16 cellular contexts compared by ENCODE assay signal in genomic region chr9:128292009-128292408, GRCh38. TPM values are rescaled to one million over a fixed set of nuclear protein-coding genes. Genes with fewer than 3 reads are reported as not detected.
DNase-seq lines count a peak whose midpoint lies in the region; ATAC-seq, FAIRE-seq and TF ChIP-seq lines count a peak whose summit lies in the region.
"Had no signal": no experiment of that assay in that cellular context is flagged by ENCODE, and none has a peak within 500 bp of the region (broad histone marks: within the 10 kb centered on the region; RNA-seq: fewer than 3 reads in every experiment).

No MANE protein-coding gene starts in this region.

- no peak overlapping the region for H2AK9ac ChIP-seq in IMR-90 (replicated peaks; ENCODE audit: low read depth, low read length, poor library complexity)

- no CpG with 5 or more reads among the region's 3 CpGs for WGBS in IMR-90 (ENCODE audit: extremely low coverage in 2 of 2, insufficient read length in 1 of 2), 2 experiments
- WGBS in H1 (ENCODE audit: extremely low coverage in 1 of 2, insufficient coverage in 1 of 2, insufficient read length in 1 of 2, insufficient replicate concordance in 2 of 2, low coverage in 1 of 2, low lambda C conversion rate in 2 of 2, missing lambda C conversion rate in 1 of 2), 2 experiments, result 98% methylated on average over 3 of the region's 3 CpGs; no CpG with 5 or more reads in 1 of the 2 experiments

- H4K5ac ChIP-seq in IMR-90 (ENCODE audit: low read depth, low read length), result no peak overlapping the region
- no peak overlapping the region for H4K5ac ChIP-seq in H1 (ENCODE audit: insufficient read length, low read depth, low read length)

- H2BK120ac ChIP-seq in IMR-90 (ENCODE audit: low read depth, low read length) (no peak overlapping the region), H1 (replicated peaks; ENCODE audit: low read depth, low read length) (no peak overlapping the region)

- no peaks in the 10 kb centered on the region for H4K20me1 ChIP-seq in IMR-90 (ENCODE audit: insufficient read depth, low read length)
- H4K20me1 ChIP-seq in H1 (replicated peaks in 1 of 2; ENCODE audit: control insufficient read depth in 1 of 2, insufficient read depth in 2 of 2, low read length in 2 of 2), result peaks cover 1 to 3% of the 10 kb centered on the region in 2 experiments

- H3K36me3 ChIP-seq in IMR-90 (ENCODE audit: control insufficient read depth, insufficient read depth, low read length), result peaks cover 13% of the 10 kb centered on the region; the same call in 1 of the 2 replicates
- H3K36me3 ChIP-seq in H1 (ENCODE audit: control insufficient read depth in 2 of 4, insufficient read depth in 4 of 4, low read length in 3 of 4), result peaks cover 0 to 9% (median 3%) of the 10 kb centered on the region in 4 experiments; a peak in 5 of 8 replicates

- DNase-seq in IMR-90 (no peak), H1 (ENCODE audit: low read depth in 1 of 2, low spot score in 2 of 2) (no peak), H4 (ENCODE audit: low spot score) (no peak)
- DNase-seq: Calu3, DMS79 treated with DMSO at 0.1 percent for 48 hours, H7, MM.1S, NCI-H2029, NCI-H446, NCI-H524 treated with DMSO at 0.1 percent for 48 hours, NCI-H774, SK-N-SH, SW 1271 had no signal

- H2BK5ac ChIP-seq in IMR-90 (ENCODE audit: low read depth, low read length, poor library complexity, severe bottlenecking) (no peak overlapping the region), H1 (ENCODE audit: low read depth, low read length) (no peak overlapping the region)

- H3K18ac ChIP-seq in IMR-90 (ENCODE audit: low read depth, low read length), result no peak overlapping the region
- no peak overlapping the region for H3K18ac ChIP-seq in H1 (ENCODE audit: extremely low read depth, low read length)

- no peak overlapping the region for H4K8ac ChIP-seq in IMR-90 (ENCODE audit: low read depth in 2 of 2, low read length in 2 of 2)
- H4K8ac ChIP-seq in H1 (ENCODE audit: extremely low read depth, insufficient read depth, low read length), result no peak overlapping the region

- no peak overlapping the region for H3K9ac ChIP-seq in IMR-90 (ENCODE audit: low read depth, low read length)
- H3K9ac ChIP-seq in H1 (replicated peaks in 1 of 4; ENCODE audit: extremely low read depth in 1 of 4, low read depth in 3 of 4, low read length in 3 of 4), result no peak overlapping the region
- H3K9ac ChIP-seq: KMS-11, SK-N-SH had no signal

- no peak overlapping the region for H2BK15ac ChIP-seq in IMR-90 (ENCODE audit: low read depth, low read length)
- no peak overlapping the region for H2BK15ac ChIP-seq in H1 (ENCODE audit: low read length)

- H3K4me2 ChIP-seq in IMR-90 (ENCODE audit: low read depth, low read length) (no peak overlapping the region), H1 (ENCODE audit: insufficient read depth in 1 of 2, low read depth in 2 of 2, low read length in 2 of 2) (no peak overlapping the region)
- H3K4me2 ChIP-seq: KMS-11, SK-N-SH had no signal

- H3K9me3 ChIP-seq in IMR-90 (ENCODE audit: control insufficient read depth, insufficient read depth, low read length), result no peaks in the 10 kb centered on the region
- no peaks in the 10 kb centered on the region for H3K9me3 ChIP-seq in H1 (ENCODE audit: insufficient read depth in 2 of 2, low read depth in 1 of 2, low read length in 1 of 2)
- H3K9me3 ChIP-seq: SK-N-SH had no signal

- TF ChIP-seq POLR2A in IMR-90 (IDR thresholded peaks at IDR 0.05; ENCODE audit: low read depth, low read length) (no peak), H1 (IDR thresholded peaks at IDR 0.05; ENCODE audit: control extremely low read depth in 1 of 2, low read depth in 2 of 2, low read length in 2 of 2) (no peak)

- H3K4me3 ChIP-seq in IMR-90 (ENCODE audit: insufficient read depth, low read depth, low read length), result no peak overlapping the region
- no peak overlapping the region for H3K4me3 ChIP-seq in H1 (ENCODE audit: extremely low read depth in 1 of 4, insufficient read depth in 2 of 4, low read depth in 3 of 4, low read length in 4 of 4)

- peaks cover 8% of the 10 kb centered on the region; the same call in 1 of the 2 replicates for H3K9me1 ChIP-seq in IMR-90 (ENCODE audit: insufficient read depth, low read length)

- H3K27me3 ChIP-seq in IMR-90 (ENCODE audit: control insufficient read depth, insufficient read depth, low read length), result no peaks in the 10 kb centered on the region
- H3K27me3 ChIP-seq in H1 (replicated peaks in 1 of 4; ENCODE audit: control insufficient read depth in 3 of 4, extremely low read depth in 1 of 4, insufficient read depth in 3 of 4, low read length in 3 of 4), result no peaks in the 10 kb centered on the region

- no peak for TF ChIP-seq RAD21 in IMR-90 (IDR thresholded peaks at IDR 0.05; ENCODE audit: low read length)
- TF ChIP-seq RAD21 in H1 (IDR thresholded peaks at IDR 0.05 in 1 of 2, conservative IDR thresholded peaks at IDR 0.05 in 1 of 2; ENCODE audit: low read depth in 2 of 2, low read length in 2 of 2), result no peak

- no peaks in the 10 kb centered on the region for H3K79me2 ChIP-seq in H1 (ENCODE audit: control insufficient read depth in 1 of 2, insufficient read depth in 2 of 2, low read length in 2 of 2)

- POLR2A ChIA-PET in IMR-90 (lab: Charles Lee; ENCODE audit: unreplicated experiment), result no interaction called here
- POLR2A ChIA-PET in H1 (lab: Charles Lee; ENCODE audit: partially characterized antibody), result interaction anchor here (0.6 to 1.5 kb wide), 6 partner anchors 11 to 279 kb away, joined by 3 to 5 read pairs (median 4); partner anchors contain the start of genes GOLGA2 and SWI5

- dilution Hi-C loops in IMR-90 (cut with HindIII; ENCODE audit: low sequenced_read_pairs, unreplicated experiment), result no loop called here

- H2BK20ac ChIP-seq in IMR-90 (ENCODE audit: low read depth, low read length), result no peak overlapping the region
- no peak overlapping the region for H2BK20ac ChIP-seq in H1 (ENCODE audit: low read length)

- no peak overlapping the region for H2AK5ac ChIP-seq in IMR-90 (ENCODE audit: low read depth, low read length)
- no peak overlapping the region for H2AK5ac ChIP-seq in H1 (ENCODE audit: low read depth, low read length)

- H3K4ac ChIP-seq in IMR-90 (ENCODE audit: low read depth, low read length), result no peak overlapping the region
- no peak overlapping the region for H3K4ac ChIP-seq in H1 (replicated peaks; ENCODE audit: insufficient read length, low read depth, low read length)

- H3K14ac ChIP-seq in IMR-90 (replicated peaks; ENCODE audit: low read depth, low read length), result no peak overlapping the region
- H3K14ac ChIP-seq in H1 (ENCODE audit: insufficient read length), result no peak overlapping the region

- TF ChIP-seq EP300 in H1 (IDR thresholded peaks at IDR 0.05; ENCODE audit: borderline replicate concordance in 1 of 2, low read depth in 2 of 2, low read length in 2 of 2), result no peak

- H3K23me2 ChIP-seq in H1 (ENCODE audit: low read depth, low read length), result no peaks in the 10 kb centered on the region

- in situ Hi-C loops in IMR-90 (cut with MboI; ENCODE audit: low sequenced_read_pairs), result loop anchor here (10.0 kb wide), 1 partner anchor 263 kb away; the partner anchor contains the start of gene SPTAN1

- BruUV-seq in IMR-90 (replicated peaks; lab: Mats Ljungman, UMichigan), result no TSS peak

- CTCF ChIA-PET in IMR-90 (lab: Yijun Ruan, JAX), result interaction anchor here (1.2 kb wide), 1 partner anchor 49 kb away, joined by 3 read pairs; no protein-coding TSS in a partner anchor
- CTCF ChIA-PET in H1 (lab: Charles Lee; ENCODE audit: partially characterized antibody), result interaction anchor here (0.6 to 6.9 kb wide), 14 partner anchors 8 to 297 kb away, joined by 3 to 78 read pairs (median 3); no protein-coding TSS in a partner anchor

- H3K4me1 ChIP-seq in IMR-90 (ENCODE audit: control insufficient read depth, insufficient read depth, low read length), result peaks cover 5% of the 10 kb centered on the region
- no peaks in the 10 kb centered on the region for H3K4me1 ChIP-seq in H1 (replicated peaks in 1 of 4; ENCODE audit: control insufficient read depth in 3 of 4, insufficient read depth in 4 of 4, low read length in 3 of 4)

- no peak for ATAC-seq in IMR-90 (ENCODE audit: low read depth)

- no peak overlapping the region for H2BK12ac ChIP-seq in H1 (ENCODE audit: low read depth, low read length)

- H4K91ac ChIP-seq in IMR-90 (ENCODE audit: insufficient read depth, low read depth, low read length), result no peak overlapping the region
- H4K91ac ChIP-seq in H1 (replicated peaks; ENCODE audit: insufficient read length, low read length), result no peak overlapping the region

- H3K23ac ChIP-seq in IMR-90 (ENCODE audit: low read depth, low read length), result no peak overlapping the region
- H3K23ac ChIP-seq in H1 (ENCODE audit: insufficient read length), result no peak overlapping the region

- intact Hi-C loops in IMR-90 (cut with micrococcal nuclease), result no loop called here

- H3K27ac ChIP-seq in IMR-90 (ENCODE audit: insufficient read depth, low read length), result no peak overlapping the region
- no peak overlapping the region for H3K27ac ChIP-seq in H1 (ENCODE audit: low read depth, low read length)
- H3K27ac ChIP-seq: KMS-11 had no signal

- no peak for FAIRE-seq in H1 (lab: Jason Lieb, UNC)
- FAIRE-seq: GM19239, HTR-8/SVneo had no signal

- H2AFZ ChIP-seq in IMR-90 (replicated peaks; ENCODE audit: low read length, poor library complexity), result no peak overlapping the region
- H2AFZ ChIP-seq in H1 (ENCODE audit: low read length), result no peak overlapping the region

- TF ChIP-seq CTCF in IMR-90 (conservative IDR thresholded peaks at IDR 0.05; ENCODE audit: low read depth, low read length) (no peak), H1 (IDR thresholded peaks at IDR 0.05; ENCODE audit: control extremely low read depth in 1 of 3, insufficient read depth in 1 of 3, low read depth in 1 of 3, low read length in 3 of 3) (no peak)

- H3K79me1 ChIP-seq in IMR-90 (ENCODE audit: low read depth in 1 of 2, low read length in 2 of 2), result peaks cover 0 to 8% of the 10 kb centered on the region in 2 experiments; a peak in 1 of 4 replicates
- no peaks in the 10 kb centered on the region for H3K79me1 ChIP-seq in H1 (ENCODE audit: low read depth, low read length)

- H3K56ac ChIP-seq in IMR-90 (ENCODE audit: extremely low read depth, insufficient read depth, low read length), result no peak overlapping the region
- no peak overlapping the region for H3K56ac ChIP-seq in H1 (replicated peaks; ENCODE audit: insufficient read length, low read depth, low read length)

RNA-seq across cellular contexts. Expression of gene SWI5, which starts 15.9 kb away (rescaled TPM):
- total RNA-seq in IMR-90 (2012; rRNA removed), result 37.5 and 38.9 TPM in 2 replicates
- polyA plus RNA-seq in IMR-90 (2012; rRNA removed) (93.5 and 99.7 TPM in 2 replicates), H1 (2011; rRNA removed) (54.6 and 59.5 TPM in 2 replicates)
- polyA plus RNA-seq in IMR-90 (2012; cell fraction: cytosol; rRNA removed), result 67.9 and 73.4 TPM in 2 replicates
- 21.7 and 25.2 TPM in 2 replicates for polyA plus RNA-seq in IMR-90 (2012; cell fraction: nucleus; rRNA removed; ENCODE audit: low replicate concordance)
- total RNA-seq in H1 (2021; fragmentation: NEBNext Ultra II Directional; extraction: Animal tissue kit (Norgen Biotek cat#: 25700)), result 25.5 and 29.0 TPM in 2 replicates
- 63.6 TPM for polyA plus RNA-seq in H1 (2011; cell fraction: cytosol; rRNA removed)
- polyA plus RNA-seq in H1 (2011; cell fraction: nucleus; rRNA removed), result 34.7 TPM
- 34.0 to 43.9 TPM (median 40.7 TPM) in 4 replicates for polyA plus RNA-seq in H1 (2012, experiment 1 of 2)
- polyA plus RNA-seq in H1 (2012, experiment 2 of 2), result 21.8 TPM
- 29.0 TPM for polyA plus RNA-seq in H1 (2013, experiment 1 of 2)
- polyA plus RNA-seq in H1 (2013, experiment 2 of 2), result 30.0 TPM
- 27.7 and 27.8 TPM in 2 replicates for polyA minus RNA-seq in H1 (2011; rRNA and poly(A)+ RNA removed)
- 5.5 TPM for polyA minus RNA-seq in H1 (2011; cell fraction: cytosol; rRNA and poly(A)+ RNA removed)
- 11.5 TPM for polyA minus RNA-seq in H1 (2011; cell fraction: nucleus; rRNA and poly(A)+ RNA removed)
- total RNA-seq in H4 (2014; rRNA removed; shearing (Covaris generic)), result 59.5 and 66.7 TPM in 2 replicates

RNA-seq across cellular contexts. Expression of gene GOLGA2, which starts 16.2 kb away (rescaled TPM):
- total RNA-seq in IMR-90 (2012; rRNA removed), result 118 TPM in 2 replicates
- 124 and 146 TPM in 2 replicates for polyA plus RNA-seq in IMR-90 (2012; rRNA removed)
- polyA plus RNA-seq in IMR-90 (2012; cell fraction: cytosol; rRNA removed), result 69.6 and 69.8 TPM in 2 replicates
- polyA plus RNA-seq in IMR-90 (2012; cell fraction: nucleus; rRNA removed; ENCODE audit: low replicate concordance), result 168 and 324 TPM in 2 replicates
- total RNA-seq in H1 (2021; fragmentation: NEBNext Ultra II Directional; extraction: Animal tissue kit (Norgen Biotek cat#: 25700)), result 43.6 and 50.1 TPM in 2 replicates
- polyA plus RNA-seq in H1 (2011; rRNA removed), result 13.1 and 15.9 TPM in 2 replicates
- 22.9 TPM for polyA plus RNA-seq in H1 (2011; cell fraction: cytosol; rRNA removed)
- 30.3 TPM for polyA plus RNA-seq in H1 (2011; cell fraction: nucleus; rRNA removed)
- 30.5 to 43.8 TPM (median 37.6 TPM) in 4 replicates for polyA plus RNA-seq in H1 (2012, experiment 1 of 2)
- polyA plus RNA-seq in H1 (2012, experiment 2 of 2), result 16.1 TPM
- 29.7 TPM for polyA plus RNA-seq in H1 (2013, experiment 1 of 2)
- polyA plus RNA-seq in H1 (2013, experiment 2 of 2), result 31.5 TPM
- 14.7 and 17.2 TPM in 2 replicates for polyA minus RNA-seq in H1 (2011; rRNA and poly(A)+ RNA removed)
- 13.5 TPM for polyA minus RNA-seq in H1 (2011; cell fraction: cytosol; rRNA and poly(A)+ RNA removed)
- 22.6 TPM for polyA minus RNA-seq in H1 (2011; cell fraction: nucleus; rRNA and poly(A)+ RNA removed)
- 40.3 and 56.0 TPM in 2 replicates for total RNA-seq in H4 (2014; rRNA removed; shearing (Covaris generic))

RNA-seq across cellular contexts. Expression of gene TRUB2, which starts 30.2 kb away (rescaled TPM):
- 16.7 and 21.3 TPM in 2 replicates for total RNA-seq in IMR-90 (2012; rRNA removed)
- 17.4 and 18.0 TPM in 2 replicates for polyA plus RNA-seq in IMR-90 (2012; rRNA removed)
- 11.0 TPM in 2 replicates for polyA plus RNA-seq in IMR-90 (2012; cell fraction: cytosol; rRNA removed)
- 6.4 and 11.4 TPM in 2 replicates for polyA plus RNA-seq in IMR-90 (2012; cell fraction: nucleus; rRNA removed; ENCODE audit: low replicate concordance)
- total RNA-seq in H1 (2021; fragmentation: NEBNext Ultra II Directional; extraction: Animal tissue kit (Norgen Biotek cat#: 25700)), result 37.8 and 39.7 TPM in 2 replicates
- 16.4 and 20.7 TPM in 2 replicates for polyA plus RNA-seq in H1 (2011; rRNA removed)
- polyA plus RNA-seq in H1 (2011; cell fraction: cytosol; rRNA removed), result 27.1 TPM
- 31.6 TPM for polyA plus RNA-seq in H1 (2011; cell fraction: nucleus; rRNA removed)
- 33.1 to 44.0 TPM (median 36.8 TPM) in 4 replicates for polyA plus RNA-seq in H1 (2012, experiment 1 of 2)
- polyA plus RNA-seq in H1 (2012, experiment 2 of 2), result 22.7 TPM
- polyA plus RNA-seq in H1 (2013, experiment 1 of 2), result 20.7 TPM
- 19.6 TPM for polyA plus RNA-seq in H1 (2013, experiment 2 of 2)
- 30.9 and 41.4 TPM in 2 replicates for polyA minus RNA-seq in H1 (2011; rRNA and poly(A)+ RNA removed)
- polyA minus RNA-seq in H1 (2011; cell fraction: cytosol; rRNA and poly(A)+ RNA removed), result 23.9 TPM
- 17.7 TPM for polyA minus RNA-seq in H1 (2011; cell fraction: nucleus; rRNA and poly(A)+ RNA removed)
- 13.8 and 15.6 TPM in 2 replicates for total RNA-seq in H4 (2014; rRNA removed; shearing (Covaris generic))

RNA-seq across cellular contexts. Expression of gene COQ4, which starts 30.6 kb away (rescaled TPM):
- 20.0 and 20.1 TPM in 2 replicates for total RNA-seq in IMR-90 (2012; rRNA removed)
- 40.7 and 41.4 TPM in 2 replicates for polyA plus RNA-seq in IMR-90 (2012; rRNA removed)
- polyA plus RNA-seq in IMR-90 (2012; cell fraction: cytosol; rRNA removed), result 39.1 and 45.7 TPM in 2 replicates
- polyA plus RNA-seq in IMR-90 (2012; cell fraction: nucleus; rRNA removed; ENCODE audit: low replicate concordance), result 112 and 183 TPM in 2 replicates
- total RNA-seq in H1 (2021; fragmentation: NEBNext Ultra II Directional; extraction: Animal tissue kit (Norgen Biotek cat#: 25700)), result 30.2 and 32.3 TPM in 2 replicates
- polyA plus RNA-seq in H1 (2011; rRNA removed), result 58.8 and 79.2 TPM in 2 replicates
- polyA plus RNA-seq in H1 (2011; cell fraction: cytosol; rRNA removed), result 52.1 TPM
- 91.6 TPM for polyA plus RNA-seq in H1 (2011; cell fraction: nucleus; rRNA removed)
- 40.2 to 50.5 TPM (median 46.5 TPM) in 4 replicates for polyA plus RNA-seq in H1 (2012, experiment 1 of 2)
- polyA plus RNA-seq in H1 (2012, experiment 2 of 2), result 46.0 TPM
- polyA plus RNA-seq in H1 (2013, experiment 1 of 2), result 33.5 TPM
- 30.6 TPM for polyA plus RNA-seq in H1 (2013, experiment 2 of 2)
- 34.2 and 34.5 TPM in 2 replicates for polyA minus RNA-seq in H1 (2011; rRNA and poly(A)+ RNA removed)
- 26.7 TPM for polyA minus RNA-seq in H1 (2011; cell fraction: cytosol; rRNA and poly(A)+ RNA removed)
- 41.4 TPM for polyA minus RNA-seq in H1 (2011; cell fraction: nucleus; rRNA and poly(A)+ RNA removed)
- total RNA-seq in H4 (2014; rRNA removed; shearing (Covaris generic)), result 39.6 and 46.3 TPM in 2 replicates

RNA-seq across cellular contexts. Expression of gene SLC27A4, which starts 48.3 kb away (rescaled TPM):
- total RNA-seq in IMR-90 (2012; rRNA removed), result 9.2 and 9.7 TPM in 2 replicates
- 13.7 and 14.8 TPM in 2 replicates for polyA plus RNA-seq in IMR-90 (2012; rRNA removed)
- 11.7 and 14.4 TPM in 2 replicates for polyA plus RNA-seq in IMR-90 (2012; cell fraction: cytosol; rRNA removed)
- polyA plus RNA-seq in IMR-90 (2012; cell fraction: nucleus; rRNA removed; ENCODE audit: low replicate concordance), result 10.3 and 25.2 TPM in 2 replicates
- total RNA-seq in H1 (2021; fragmentation: NEBNext Ultra II Directional; extraction: Animal tissue kit (Norgen Biotek cat#: 25700)), result 20.5 and 21.1 TPM in 2 replicates
- polyA plus RNA-seq in H1 (2011; rRNA removed), result 14.9 and 23.1 TPM in 2 replicates
- 14.8 TPM for polyA plus RNA-seq in H1 (2011; cell fraction: cytosol; rRNA removed)
- 24.5 TPM for polyA plus RNA-seq in H1 (2011; cell fraction: nucleus; rRNA removed)
- 12.1 to 19.7 TPM (median 18.6 TPM) in 4 replicates for polyA plus RNA-seq in H1 (2012, experiment 1 of 2)
- polyA plus RNA-seq in H1 (2012, experiment 2 of 2), result 20.0 TPM
- 19.0 TPM for polyA plus RNA-seq in H1 (2013, experiment 1 of 2)
- polyA plus RNA-seq in H1 (2013, experiment 2 of 2), result 22.2 TPM
- polyA minus RNA-seq in H1 (2011; rRNA and poly(A)+ RNA removed), result 17.4 and 19.9 TPM in 2 replicates
- 16.5 TPM for polyA minus RNA-seq in H1 (2011; cell fraction: cytosol; rRNA and poly(A)+ RNA removed)
- polyA minus RNA-seq in H1 (2011; cell fraction: nucleus; rRNA and poly(A)+ RNA removed), result 10.8 TPM
- 15.1 and 21.9 TPM in 2 replicates for total RNA-seq in H4 (2014; rRNA removed; shearing (Covaris generic))
